8 cellular contexts compared by ENCODE assay signal in genomic region chr7:137343483-137343841, GRCh38. TPM values are rescaled to one million over a fixed set of nuclear protein-coding genes. Genes with fewer than 3 reads are reported as not detected.
DNase-seq lines count a peak whose midpoint lies in the region; ATAC-seq and TF ChIP-seq lines count a peak whose summit lies in the region.

PTN (minus strand) TSS chr7:137343733; CDS start chr7:137254973, 88,760 bp downstream.

- no peaks in the 10 kb centered on the region for H3K36me3 Mint-ChIP-seq in CD14-positive monocyte

- H3K23ac ChIP-seq in mesenchymal stem cell (ENCODE audit: low read length in 2 of 2) = no peak within 1 kb of the TSS

- H3K9ac ChIP-seq in mesenchymal stem cell (ENCODE audit: low read length) = peak within 1 kb of the TSS; percentile 73

- H3K9me3 Mint-ChIP-seq in CD14-positive monocyte = peaks cover 0 to 5% (median 1%) of the 10 kb centered on the region in 7 donors

- H3K36me3 ChIP-seq in ectodermal cell (ENCODE audit: control insufficient read depth, insufficient read depth, low read length) (no peaks in the 10 kb centered on the region), mesenchymal stem cell (ENCODE audit: control insufficient read depth in 1 of 2, insufficient read depth in 2 of 2, low read depth in 1 of 2, low read length in 2 of 2) (no peaks in the 10 kb centered on the region), urinary bladder (ENCODE audit: insufficient read depth) (no peaks in the 10 kb centered on the region)

- intact Hi-C loops in CD14-positive monocyte (cut with micrococcal nuclease) = no loop called here

- H2AK5ac ChIP-seq in mesenchymal stem cell (ENCODE audit: low read length, severe bottlenecking) = no peak within 1 kb of the TSS

- H3K4me1 Mint-ChIP-seq in CD14-positive monocyte = no peaks in the 10 kb centered on the region

- H2BK15ac ChIP-seq in mesenchymal stem cell (ENCODE audit: low read depth, poor library complexity, severe bottlenecking) = no peak within 1 kb of the TSS

- H3K27me3 Mint-ChIP-seq in CD14-positive monocyte (ENCODE audit: low read depth in 3 of 3) = peaks cover 2 to 10% (median 4%) of the 10 kb centered on the region in 3 donors

- no peak within 1 kb of the TSS for H2BK120ac ChIP-seq in mesenchymal stem cell (ENCODE audit: low read depth, low read length)

- TF ChIP-seq CTCF in AG09309 (IDR thresholded peaks at IDR 0.05; ENCODE audit: control insufficient read depth, insufficient read depth, low read depth, low read length, missing control alignments) = no peak
- no peak for TF ChIP-seq CTCF in CD14-positive monocyte (IDR thresholded peaks at IDR 0.05)

- H3K27ac Mint-ChIP-seq in CD14-positive monocyte = no peak within 1 kb of the TSS

- no peaks in the 10 kb centered on the region for H3K9me3 ChIP-seq in ectodermal cell (ENCODE audit: control insufficient read depth, low read length)
- H3K9me3 ChIP-seq in mesenchymal stem cell (ENCODE audit: control insufficient read depth, low read length) = no peaks in the 10 kb centered on the region

- ATAC-seq in HG02763 (IDR thresholded peaks at IDR 0.05; ENCODE audit: unreplicated experiment) = no peak

- H3K4me2 ChIP-seq in mesenchymal stem cell (ENCODE audit: low read length, poor library complexity, severe bottlenecking) = peak within 1 kb of the TSS; percentile 94

- peak within 1 kb of the TSS; percentile 62 for H4K8ac ChIP-seq in mesenchymal stem cell (ENCODE audit: low read length)

- H2BK12ac ChIP-seq in mesenchymal stem cell (ENCODE audit: low read length in 2 of 2) = peak within 1 kb of the TSS in 1 of 2 experiments; percentile 15

- H3K27me3 ChIP-seq in ectodermal cell (ENCODE audit: control insufficient read depth, insufficient read depth, low read length, poor library complexity, severe bottlenecking) (no peaks in the 10 kb centered on the region), mesenchymal stem cell (ENCODE audit: control insufficient read depth in 1 of 2, insufficient read depth in 1 of 2, low read length in 2 of 2) (peaks cover 0 to 10% of the 10 kb centered on the region in 2 experiments)

- H3K18ac ChIP-seq in mesenchymal stem cell (ENCODE audit: low read depth in 1 of 2, low read length in 2 of 2) = peak within 1 kb of the TSS in 1 of 2 experiments; percentile 55

- H3K4me3 Mint-ChIP-seq in CD14-positive monocyte = no peak within 1 kb of the TSS

- H2AFZ ChIP-seq in mesenchymal stem cell (ENCODE audit: low read depth, low read length) = peak within 1 kb of the TSS; percentile 56

- H3K79me1 ChIP-seq in mesenchymal stem cell (replicated peaks; ENCODE audit: low read length, poor library complexity, severe bottlenecking) = no peaks in the 10 kb centered on the region

- H3K27ac ChIP-seq in ectodermal cell (ENCODE audit: insufficient read depth, low read depth, low read length, poor library complexity, severe bottlenecking) (peak within 1 kb of the TSS; percentile 70), mesenchymal stem cell (ENCODE audit: low read length, poor library complexity, severe bottlenecking) (no peak within 1 kb of the TSS), urinary bladder (ENCODE audit: low read depth) (no peak within 1 kb of the TSS)

- H3K4me3 ChIP-seq in AG09309 (ENCODE audit: control insufficient read depth, low read depth, low read length) (peak within 1 kb of the TSS; percentile 49), ectodermal cell (ENCODE audit: insufficient read depth, low read depth, low read length) (peak within 1 kb of the TSS; percentile 66), mesenchymal stem cell (ENCODE audit: insufficient read depth in 1 of 2, low read depth in 1 of 2, low read length in 2 of 2) (peak within 1 kb of the TSS; percentile 48 to 83), urinary bladder (ENCODE audit: low read depth, low read length) (peak within 1 kb of the TSS; percentile 14)

- DNase-seq in AG09309 (ENCODE audit: low read depth) (no peak), NCI-H2196 (lab: John Stamatoyannopoulos, UW; ENCODE audit: unreplicated experiment) (peak; percentile 38), mesenchymal stem cell (peak; percentile 58), NK-92 (lab: John Stamatoyannopoulos, UW; ENCODE audit: unreplicated experiment) (no peak), CD14-positive monocyte (ENCODE audit: low spot score) (no peak)

- H3K14ac ChIP-seq in mesenchymal stem cell (ENCODE audit: low read length in 2 of 2) = no peak within 1 kb of the TSS

- no peak within 1 kb of the TSS for H2BK5ac ChIP-seq in mesenchymal stem cell (ENCODE audit: low read depth, low read length, poor library complexity, severe bottlenecking)

- H4K91ac ChIP-seq in mesenchymal stem cell (ENCODE audit: low read length) = no peak within 1 kb of the TSS

- H3K4me1 ChIP-seq in ectodermal cell (ENCODE audit: control insufficient read depth, insufficient read depth, low read length) = peaks cover 4% of the 10 kb centered on the region
- H3K4me1 ChIP-seq in mesenchymal stem cell (ENCODE audit: control insufficient read depth, insufficient read depth, low read depth, low read length) = peaks cover 4% of the 10 kb centered on the region
- H3K4me1 ChIP-seq in urinary bladder (ENCODE audit: insufficient read depth) = no peaks in the 10 kb centered on the region

- no peak within 1 kb of the TSS for H3K4ac ChIP-seq in mesenchymal stem cell (ENCODE audit: low read depth in 1 of 2, low read length in 2 of 2)

- WGBS in ectodermal cell, 2 experiments = 1% methylated on average over 16 of the region's 16 CpGs
- under 1% methylated on average over 15 of the region's 16 CpGs for WGBS in mesenchymal stem cell
- 2% methylated on average over 16 of the region's 16 CpGs for WGBS in urinary bladder

RNA-seq across cellular contexts. Expression of gene PTN, which starts in this region (rescaled TPM):
- 227 TPM for polyA plus RNA-seq in ectodermal cell (2013, experiment 1 of 4)
- 140 TPM for polyA plus RNA-seq in ectodermal cell (2013, experiment 2 of 4)
- 176 TPM for polyA plus RNA-seq in ectodermal cell (2013, experiment 3 of 4)
- 174 TPM for polyA plus RNA-seq in ectodermal cell (2013, experiment 4 of 4)
- 20.7 TPM for polyA plus RNA-seq in mesenchymal stem cell (2013, experiment 1 of 2)
- polyA plus RNA-seq in mesenchymal stem cell (2013, experiment 2 of 2) = 21.6 TPM
- 91.1 TPM for total RNA-seq in urinary bladder
- 36.1 TPM for polyA plus RNA-seq in urinary bladder
- polyA plus RNA-seq in CD14-positive monocyte = not detected

Comparison
In these comparisons a context has a peak if more than half of its experiments do, and no peak if none do; other contexts are left out.
1. RNA of gene PTN (polyA plus RNA-seq): 36.1 TPM in urinary bladder (single experiment); not detected in CD14-positive monocyte; every median in the first group is over 10 times any median in the second.
2. DNase-seq: peak in NCI-H2196 (single experiment) and mesenchymal stem cell (single experiment); none in AG09309 (single experiment), NK-92 (single experiment) and CD14-positive monocyte (single experiment).
3. H3K4me3 ChIP-seq: peak in every context shown above with its lines; median percentile 66 in ectodermal cell; 66 in mesenchymal stem cell; 49 in AG09309; 14 in urinary bladder.